Comparison of ENCODE assay signal across 8 cellular contexts in genomic region chr7:27739301-27739913, GRCh38. TPM values are rescaled to one million over a fixed set of nuclear protein-coding genes. Genes with fewer than 3 reads are reported as not detected.
DNase-seq lines count a peak whose midpoint lies in the region; ATAC-seq and TF ChIP-seq lines count a peak whose summit lies in the region.

No MANE protein-coding gene starts in this region.

- ATAC-seq in HG02759 (IDR thresholded peaks at IDR 0.05; ENCODE audit: unreplicated experiment) (peak; percentile 34), left lung (peak; percentile 37)

- H3K4me3 ChIP-seq in brain microvascular endothelial cell (ENCODE audit: low read depth, low read length) (peak overlapping the region; percentile 100), left lung (peak overlapping the region; percentile 98 to 99), tibial nerve (peak overlapping the region; percentile 70 to 97 (median 86))

- TF ChIP-seq CTCF in brain microvascular endothelial cell (IDR thresholded peaks at IDR 0.05; ENCODE audit: low read depth, low read length, missing control alignments) (no peak), left lung (IDR thresholded peaks at IDR 0.05) (no peak), tibial nerve (IDR thresholded peaks at IDR 0.05) (no peak)

- TF ChIP-seq POLR2A in tibial nerve (IDR thresholded peaks at IDR 0.05), result no peak

- DNase-seq in stimulated activated CD4-positive, alpha-beta T cell treated with anti-CD3 and anti-CD28 coated beads, Interleukin-1b, Interleukin-23, amount 100 ng/mL, for 48 hours, result peak; percentile 5
- DNase-seq in stimulated activated CD4-positive, alpha-beta T cell treated with anti-CD3 and anti-CD28 coated beads, Interleukin-12 subunit alpha, Interleukin-12 subunit beta, amount 100 ng/mL, for 4 hours, result no peak
- DNase-seq in NCI-H748 (lab: John Stamatoyannopoulos, UW; ENCODE audit: unreplicated experiment) (peak; percentile 83), brain microvascular endothelial cell (no peak), left lung (no peak), tibial nerve (ENCODE audit: low spot score in 2 of 2) (peak in 1 of 2 donors; percentile 17)
- no peak for DNase-seq in NK-92 treated with Interleukin-12 subunit alpha and Interleukin-12 subunit beta, amount 100 ng/mL, for 24 hours (lab: John Stamatoyannopoulos, UW)

- intact Hi-C loops in left lung (cut with DNase I), result no loop called here

- H3K9me3 ChIP-seq in left lung (no peaks in the 10 kb centered on the region), tibial nerve (no peaks in the 10 kb centered on the region)

- in situ Hi-C loops in brain microvascular endothelial cell (cut with HindIII; ENCODE audit: low pct_ligation_motif_present, low sequenced_read_pairs), result no loop called here

- 5 to 8% methylated on average over 17 of the region's 17 CpGs for WGBS in tibial nerve, 2 donors

- peak overlapping the region; percentile 97 for H3K27ac ChIP-seq in brain microvascular endothelial cell
- peak overlapping the region; percentile 98 to 99 for H3K27ac ChIP-seq in left lung
- H3K27ac ChIP-seq in tibial nerve, result peak overlapping the region; percentile 93 to 99 (median 98)

- H3K27me3 ChIP-seq in brain microvascular endothelial cell (replicated peaks), result no peaks in the 10 kb centered on the region
- no peaks in the 10 kb centered on the region for H3K27me3 ChIP-seq in left lung
- H3K27me3 ChIP-seq in tibial nerve, result no peaks in the 10 kb centered on the region

- H3K4me1 ChIP-seq in left lung, result peaks cover 7 to 36% of the 10 kb centered on the region in 2 donors
- H3K4me1 ChIP-seq in tibial nerve, result peaks cover 0 to 38% (median 3%) of the 10 kb centered on the region in 4 donors

- H3K36me3 ChIP-seq in brain microvascular endothelial cell (replicated peaks), result no peaks in the 10 kb centered on the region
- no peaks in the 10 kb centered on the region for H3K36me3 ChIP-seq in left lung
- H3K36me3 ChIP-seq in tibial nerve, result no peaks in the 10 kb centered on the region

- no peak for TF ChIP-seq EP300 in tibial nerve (IDR thresholded peaks at IDR 0.05)

RNA-seq across cellular contexts. Expression of gene TAX1BP1, which starts 0.6 kb away (rescaled TPM):
- total RNA-seq in left lung (10 to 100 TPM; 96.1 to 96.4 TPM), tibial nerve (10 to 100 TPM; 52.8 to 89.6 (median 71.8) TPM)

Comparison
In these comparisons a context has a peak if more than half of its experiments do, and no peak if none do; other contexts are left out.
1. DNase-seq: peak in stimulated activated CD4-positive, alpha-beta T cell treated with anti-CD3 and anti-CD28 coated beads, Interleukin-1b, Interleukin-23, amount 100 ng/mL, for 48 hours (single experiment) and NCI-H748 (single experiment); none in stimulated activated CD4-positive, alpha-beta T cell treated with anti-CD3 and anti-CD28 coated beads, Interleukin-12 subunit alpha, Interleukin-12 subunit beta, amount 100 ng/mL, for 4 hours (single experiment), brain microvascular endothelial cell (single experiment), left lung (0 of 2) and NK-92 treated with Interleukin-12 subunit alpha and Interleukin-12 subunit beta, amount 100 ng/mL, for 24 hours (single experiment).
2. Peak in every context shown above with its lines, with median percentiles within 50 percentile points of each other: H3K27ac ChIP-seq and H3K4me3 ChIP-seq.